In genomic region chr13:25770601-25771000, GRCh38 we compare ENCODE assay signal across 25 cellular contexts.
"Had no signal": no experiment of that assay in that cellular context is flagged by ENCODE, and none has a peak within 500 bp of the region (broad histone marks: within the 10 kb centered on the region; RNA-seq: fewer than 3 reads in every experiment).

No MANE protein-coding gene starts in this region.

- DNase-seq: activated CD4-positive, alpha-beta T cell treated with anti-CD3 and anti-CD28 coated beads for 1 hour; activated CD4-positive, alpha-beta T cell treated with anti-CD3 and anti-CD28 coated beads, Interleukin-2, amount 10 ng/mL, durations not matched to agents 7 days and 5 days; activated CD8-positive, alpha-beta T cell treated with anti-CD3 and anti-CD28 coated beads for 36 hours; activated T-cell treated with anti-CD3 and anti-CD28 coated beads, Interleukin-2, amount 50 U/mL, for 48 hours; colonic mucosa; effector CD8-positive, alpha-beta T cell; esophagus squamous epithelium; glutamatergic neuron; islet precursor cell; left cardiac atrium; naive B cell; posterior cingulate gyrus; right lobe of liver; stimulated activated CD4-positive, alpha-beta T cell treated with anti-CD3 and anti-CD28 coated beads, Interleukin-2, amount 100 ng/mL, for 48 hours; stimulated activated naive CD8-positive, alpha-beta T cell treated with anti-CD3 and anti-CD28 coated beads, Interleukin-15, Interleukin-2, amounts not matched to agents 100 U/mL and 50 U/mL, for 24 hours; T-helper 2 cell; testis; upper lobe of left lung had no signal

- H3K4me1 Mint-ChIP-seq: naive B cell had no signal

- H2AFZ ChIP-seq: neural progenitor cell had no signal

- H3K27me3 ChIP-seq: colonic mucosa, esophagus squamous epithelium, neural progenitor cell, right lobe of liver, testis, upper lobe of left lung, vagina had no signal

- H3K9ac ChIP-seq: neural progenitor cell had no signal

- H3K36me3 Mint-ChIP-seq: naive B cell, neural progenitor cell had no signal

- H3K36me3 ChIP-seq: colonic mucosa, esophagus squamous epithelium, neural progenitor cell, right lobe of liver, upper lobe of left lung, vagina had no signal

- H3K4me2 ChIP-seq: neural progenitor cell had no signal

- H3K9me3 ChIP-seq: colonic mucosa, esophagus squamous epithelium, right lobe of liver, testis, upper lobe of left lung, vagina had no signal

- H3K4me1 ChIP-seq: colonic mucosa, esophagus squamous epithelium, right lobe of liver, testis, upper lobe of left lung, vagina had no signal

- H3K27ac ChIP-seq: colonic mucosa, epithelial cell of prostate, esophagus squamous epithelium, neural progenitor cell, right lobe of liver, testis, upper lobe of left lung, vagina had no signal

- FAIRE-seq: endometrium, frontal cortex had no signal

- H3K4me3 ChIP-seq: colonic mucosa, esophagus squamous epithelium, neural progenitor cell, right lobe of liver, testis, upper lobe of left lung, vagina had no signal

- H3K27ac Mint-ChIP-seq: activated CD4-positive, alpha-beta T cell treated with anti-CD3 and anti-CD28 coated beads, Interleukin-2, amount 10 ng/mL, durations not matched to agents 7 days and 5 days; activated CD8-positive, alpha-beta T cell treated with anti-CD3 and anti-CD28 coated beads for 36 hours; activated naive CD4-positive, alpha-beta T cell treated with anti-CD3 and anti-CD28 coated beads, Interleukin-2, amount 50 U/mL, for 72 hours; naive B cell; neural progenitor cell; WTC11 had no signal

- ATAC-seq: activated CD8-positive, alpha-beta T cell treated with anti-CD3 and anti-CD28 coated beads for 36 hours; activated naive CD4-positive, alpha-beta T cell treated with anti-CD3 and anti-CD28 coated beads, Interleukin-2, amount 50 U/mL, for 72 hours; left cardiac atrium; right lobe of liver; stimulated activated naive CD8-positive, alpha-beta T cell treated with anti-CD3 and anti-CD28 coated beads, Interleukin-15, Interleukin-2, amounts not matched to agents 100 U/mL and 50 U/mL, for 24 hours; WTC11 had no signal

- H3K27me3 Mint-ChIP-seq: activated CD4-positive, alpha-beta T cell treated with anti-CD3 and anti-CD28 coated beads, Interleukin-2, amount 10 ng/mL, durations not matched to agents 7 days and 5 days; activated CD8-positive, alpha-beta T cell treated with anti-CD3 and anti-CD28 coated beads for 36 hours had no signal

- H3K4me3 Mint-ChIP-seq: activated CD4-positive, alpha-beta T cell treated with anti-CD3 and anti-CD28 coated beads, Interleukin-2, amount 10 ng/mL, durations not matched to agents 7 days and 5 days; activated CD8-positive, alpha-beta T cell treated with anti-CD3 and anti-CD28 coated beads for 36 hours; naive B cell; neural progenitor cell; WTC11 had no signal
